In genomic region chr10:125265579-125265955, GRCh38 we compare ENCODE assay signal across 14 cellular contexts.
"Had no signal": no experiment of that assay in that cellular context is flagged by ENCODE, and none has a peak within 500 bp of the region (broad histone marks: within the 10 kb centered on the region; RNA-seq: fewer than 3 reads in every experiment).

No MANE protein-coding gene starts in this region.

- H3K36me3 ChIP-seq: lower lobe of right lung, right lobe of liver, thyroid gland had no signal

- H3K4me1 ChIP-seq: lower lobe of right lung, psoas muscle, right lobe of liver, thyroid gland had no signal

- H3K4me2 ChIP-seq: hepatocyte had no signal

- H3K27ac ChIP-seq: hepatocyte, lower lobe of right lung, psoas muscle, right lobe of liver, thyroid gland, VCaP had no signal

- H3K4me3 ChIP-seq: hepatocyte, lower lobe of right lung, psoas muscle, right lobe of liver, thyroid gland had no signal

- H3K27me3 ChIP-seq: hepatocyte, right lobe of liver, thyroid gland had no signal

- ATAC-seq: activated CD4-positive, alpha-beta T cell treated with anti-CD3 and anti-CD28 coated beads for 36 hours; activated CD8-positive, alpha-beta T cell treated with anti-CD3 and anti-CD28 coated beads, Interleukin-2, amount 10 ng/mL, durations not matched to agents 7 days and 5 days; left cardiac atrium; psoas muscle had no signal

- H3K79me2 ChIP-seq: hepatocyte had no signal

- H2AFZ ChIP-seq: hepatocyte had no signal

- H3K9me3 ChIP-seq: lower lobe of right lung, psoas muscle, right lobe of liver, thyroid gland had no signal

- DNase-seq: activated CD4-positive, alpha-beta T cell treated with anti-CD3 and anti-CD28 coated beads for 36 hours; activated CD8-positive, alpha-beta T cell treated with anti-CD3 and anti-CD28 coated beads, Interleukin-2, amount 10 ng/mL, durations not matched to agents 7 days and 5 days; activated naive CD4-positive, alpha-beta T cell; cortex of kidney; effector CD8-positive, alpha-beta T cell; left cardiac atrium; lower lobe of right lung; nucleus accumbens; psoas muscle; right lobe of liver; T1000; thyroid gland had no signal
